19 cellular contexts compared by ENCODE assay signal in the genomic region with DNA sequence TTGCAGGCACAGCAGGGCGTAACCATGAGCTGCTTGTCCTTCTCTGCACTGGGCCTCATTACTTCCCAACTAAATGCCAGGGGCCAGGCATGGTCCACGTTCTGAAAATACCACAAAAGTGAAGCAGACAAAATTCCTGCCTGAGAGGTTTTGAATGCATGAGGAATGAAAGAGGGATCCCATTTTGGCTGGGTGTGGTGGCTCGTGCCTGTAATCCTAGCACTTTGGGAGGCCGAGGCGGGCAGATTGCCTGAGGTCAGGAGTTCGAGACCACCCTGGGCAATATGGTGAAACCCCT.
A peak's percentile ranks its signal among the peaks of the same experiment; 100 is the strongest.
DNase-seq lines count a peak whose midpoint lies in the region; ATAC-seq, FAIRE-seq and TF ChIP-seq lines count a peak whose summit lies in the region.
"Had no signal": no experiment of that assay in that cellular context is flagged by ENCODE, and none has a peak within 500 bp of the region (broad histone marks: within the 10 kb centered on the region; RNA-seq: fewer than 3 reads in every experiment).

No MANE protein-coding gene starts in this region.

- WGBS in H1 (ENCODE audit: extremely low coverage in 1 of 2, insufficient coverage in 1 of 2, insufficient read length in 1 of 2, insufficient replicate concordance in 2 of 2, low coverage in 1 of 2, low lambda C conversion rate in 2 of 2, missing lambda C conversion rate in 1 of 2), 2 experiments = 93% methylated on average over 6 of the region's 6 CpGs; no CpG with 5 or more reads in 1 of the 2 experiments

- H4K5ac ChIP-seq in H1 (ENCODE audit: insufficient read length, low read depth, low read length) = no peak overlapping the region

- FAIRE-seq in H1 (lab: Jason Lieb, UNC) = no peak
- FAIRE-seq: A204.1, GM12892, GM18507, K562 had no signal

- POLR2A ChIA-PET in H1 (lab: Charles Lee; ENCODE audit: partially characterized antibody) = interaction anchor here (1.5 to 1.7 kb wide), 2 partner anchors 9 to 11 kb away, joined by 3 to 4 read pairs; no protein-coding TSS in a partner anchor

- TF ChIP-seq POLR2A in H1 (IDR thresholded peaks at IDR 0.05; ENCODE audit: control extremely low read depth in 1 of 2, low read depth in 2 of 2, low read length in 2 of 2) = no peak

- no peak overlapping the region for H3K14ac ChIP-seq in H1 (ENCODE audit: insufficient read length)

- H4K8ac ChIP-seq in H1 (ENCODE audit: extremely low read depth, insufficient read depth, low read length) = no peak overlapping the region; the same call in 1 of the 2 replicates

- H3K27ac Mint-ChIP-seq in nephron = peak overlapping the region; percentile 76 to 97 (median 93)
- no peak overlapping the region for H3K27ac Mint-ChIP-seq in osteocyte (ENCODE audit: unreplicated experiment)
- H3K27ac Mint-ChIP-seq in activated T-cell treated with anti-CD3 and anti-CD28 coated beads, Interleukin-2, amount 50 U/mL, for 24 hours = no peak overlapping the region
- H3K27ac Mint-ChIP-seq: CD4-positive, alpha-beta T cell had no signal

- no peak overlapping the region for H2BK12ac ChIP-seq in H1 (ENCODE audit: low read depth, low read length)

- no peak overlapping the region for H2BK5ac ChIP-seq in H1 (ENCODE audit: low read depth, low read length)

- H3K4me1 Mint-ChIP-seq in nephron (peaks cover 35% of the 10 kb centered on the region), osteocyte (ENCODE audit: unreplicated experiment) (no peaks in the 10 kb centered on the region)
- no peaks in the 10 kb centered on the region for H3K4me1 Mint-ChIP-seq in activated T-cell treated with anti-CD3 and anti-CD28 coated beads, Interleukin-2, amount 50 U/mL, for 24 hours (ENCODE audit: low read depth)

- CTCF ChIA-PET in H1 (lab: Charles Lee; ENCODE audit: partially characterized antibody) = interaction anchor here (0.8 to 3.8 kb wide), 6 partner anchors 10 to 71 kb away, joined by 3 to 38 read pairs (median 4); no protein-coding TSS in a partner anchor

- no peak overlapping the region for H2AFZ ChIP-seq in H1 (ENCODE audit: low read length)

- H2BK20ac ChIP-seq in H1 (ENCODE audit: low read length) = no peak overlapping the region

- H4K91ac ChIP-seq in H1 (replicated peaks; ENCODE audit: insufficient read length, low read length) = no peak overlapping the region

- H3K27me3 Mint-ChIP-seq in nephron (ENCODE audit: low read depth) (peaks cover 14% of the 10 kb centered on the region), osteocyte (ENCODE audit: unreplicated experiment) (peaks cover 14% of the 10 kb centered on the region)
- no peaks in the 10 kb centered on the region for H3K27me3 Mint-ChIP-seq in activated T-cell treated with anti-CD3 and anti-CD28 coated beads, Interleukin-2, amount 50 U/mL, for 24 hours
- H3K27me3 Mint-ChIP-seq: CD4-positive, alpha-beta T cell had no signal

- no peak overlapping the region for H3K56ac ChIP-seq in H1 (replicated peaks; ENCODE audit: insufficient read length, low read depth, low read length)

- no peak overlapping the region; the same call in 1 of the 2 replicates for H3K18ac ChIP-seq in H1 (ENCODE audit: extremely low read depth, low read length)

- H3K27me3 ChIP-seq in H1 (replicated peaks in 1 of 4; ENCODE audit: control insufficient read depth in 3 of 4, extremely low read depth in 1 of 4, insufficient read depth in 3 of 4, low read length in 3 of 4) = no peaks in the 10 kb centered on the region

- no peak for TF ChIP-seq RAD21 in H1 (IDR thresholded peaks at IDR 0.05 in 1 of 2, conservative IDR thresholded peaks at IDR 0.05 in 1 of 2; ENCODE audit: low read depth in 2 of 2, low read length in 2 of 2)

- peaks cover 0 to 8% (median 5%) of the 10 kb centered on the region in 4 experiments; a peak in 5 of 7 replicates for H3K4me1 ChIP-seq in H1 (replicated peaks in 1 of 4; ENCODE audit: control insufficient read depth in 3 of 4, insufficient read depth in 4 of 4, low read length in 3 of 4)

- H2BK120ac ChIP-seq in H1 (replicated peaks; ENCODE audit: low read depth, low read length) = no peak overlapping the region

- no peak overlapping the region for H3K4ac ChIP-seq in H1 (replicated peaks; ENCODE audit: insufficient read length, low read depth, low read length)

- no peaks in the 10 kb centered on the region for H3K36me3 Mint-ChIP-seq in nephron (ENCODE audit: low read depth)
- no peaks in the 10 kb centered on the region for H3K36me3 Mint-ChIP-seq in osteocyte (ENCODE audit: unreplicated experiment)
- no peaks in the 10 kb centered on the region for H3K36me3 Mint-ChIP-seq in activated T-cell treated with anti-CD3 and anti-CD28 coated beads, Interleukin-2, amount 50 U/mL, for 24 hours (ENCODE audit: low read depth)

- H4K20me1 ChIP-seq in H1 (replicated peaks in 1 of 2; ENCODE audit: control insufficient read depth in 1 of 2, insufficient read depth in 2 of 2, low read length in 2 of 2) = no peaks in the 10 kb centered on the region

- H3K4me3 ChIP-seq in H1 (ENCODE audit: extremely low read depth in 1 of 4, insufficient read depth in 2 of 4, low read depth in 3 of 4, low read length in 4 of 4) = no peak overlapping the region
- H3K4me3 ChIP-seq: HAP-1, K562 had no signal

- H3K27ac ChIP-seq in H1 (ENCODE audit: low read depth, low read length) (no peak overlapping the region), substantia nigra (ENCODE audit: low read depth, low read length, poor library complexity, severe bottlenecking) (peak overlapping the region; percentile 54)
- H3K27ac ChIP-seq: C4-2B had no signal

- H3K79me2 ChIP-seq in H1 (ENCODE audit: control insufficient read depth in 1 of 2, insufficient read depth in 2 of 2, low read length in 2 of 2) = no peaks in the 10 kb centered on the region

- H3K23ac ChIP-seq in H1 (ENCODE audit: insufficient read length) = no peak overlapping the region

- H3K9me3 ChIP-seq in H1 (ENCODE audit: insufficient read depth in 2 of 2, low read depth in 1 of 2, low read length in 1 of 2) = no peaks in the 10 kb centered on the region
- H3K9me3 ChIP-seq: HAP-1 had no signal

- no peak overlapping the region for H3K9ac ChIP-seq in H1 (replicated peaks in 1 of 4; ENCODE audit: extremely low read depth in 1 of 4, low read depth in 3 of 4, low read length in 3 of 4)

- no peak overlapping the region for H2BK15ac ChIP-seq in H1 (ENCODE audit: low read length)

- H3K4me3 Mint-ChIP-seq in nephron = no peak overlapping the region
- H3K4me3 Mint-ChIP-seq in osteocyte (ENCODE audit: unreplicated experiment) = no peak overlapping the region
- H3K4me3 Mint-ChIP-seq in activated T-cell treated with anti-CD3 and anti-CD28 coated beads, Interleukin-2, amount 50 U/mL, for 24 hours = no peak overlapping the region
- H3K4me3 Mint-ChIP-seq: CD4-positive, alpha-beta T cell had no signal

- H2AK5ac ChIP-seq in H1 (ENCODE audit: low read depth, low read length) = 0 out of 2 replicates have a peak overlapping the region, but pooled peaks have one; percentile 40

- no peaks in the 10 kb centered on the region for H3K79me1 ChIP-seq in H1 (ENCODE audit: low read depth, low read length)

- no peak for TF ChIP-seq CTCF in H1 (IDR thresholded peaks at IDR 0.05; ENCODE audit: control extremely low read depth in 1 of 3, insufficient read depth in 1 of 3, low read depth in 1 of 3, low read length in 3 of 3)
- TF ChIP-seq CTCF in nephron (IDR thresholded peaks at IDR 0.05; ENCODE audit: unreplicated experiment in 3 of 3) = no peak
- TF ChIP-seq CTCF in osteocyte (IDR thresholded peaks at IDR 0.05) = no peak

- H3K9me3 Mint-ChIP-seq in nephron (peaks cover 2% of the 10 kb centered on the region), osteocyte (ENCODE audit: unreplicated experiment) (no peaks in the 10 kb centered on the region)
- H3K9me3 Mint-ChIP-seq in activated T-cell treated with anti-CD3 and anti-CD28 coated beads, Interleukin-2, amount 50 U/mL, for 24 hours = no peaks in the 10 kb centered on the region
- H3K9me3 Mint-ChIP-seq: CD4-positive, alpha-beta T cell had no signal

- no peaks in the 10 kb centered on the region for H3K36me3 ChIP-seq in H1 (ENCODE audit: control insufficient read depth in 2 of 4, insufficient read depth in 4 of 4, low read length in 3 of 4)
- H3K36me3 ChIP-seq: HAP-1 had no signal

- ATAC-seq in GM18909 (IDR thresholded peaks at IDR 0.05; ENCODE audit: poor library complexity, unreplicated experiment) = no peak
- ATAC-seq: K562 had no signal

- H3K4me2 ChIP-seq in H1 (ENCODE audit: insufficient read depth in 1 of 2, low read depth in 2 of 2, low read length in 2 of 2) = no peak overlapping the region

- DNase-seq in H1 (ENCODE audit: low read depth in 1 of 2, low spot score in 2 of 2) = no peak
- peak; percentile 56 for DNase-seq in osteocyte (ENCODE audit: extremely low spot score, unreplicated experiment)
- DNase-seq in substantia nigra (lab: John Stamatoyannopoulos, UW) = no peak
- DNase-seq in activated CD4-positive, alpha-beta T cell treated with anti-CD3 and anti-CD28 coated beads for 1 hour = no peak
- DNase-seq in activated T-cell treated with anti-CD3 and anti-CD28 coated beads, Interleukin-2, amount 50 U/mL, for 24 hours = no peak
- no peak for DNase-seq in NOMO-1 (lab: John Stamatoyannopoulos, UW; ENCODE audit: unreplicated experiment in 2 of 2)
- DNase-seq: ACHN; CD4-positive, alpha-beta T cell; DMS153; DMS79; GDM1 had no signal

- H3K23me2 ChIP-seq in H1 (ENCODE audit: low read depth, low read length) = no peaks in the 10 kb centered on the region

- TF ChIP-seq EP300 in H1 (IDR thresholded peaks at IDR 0.05; ENCODE audit: borderline replicate concordance in 1 of 2, low read depth in 2 of 2, low read length in 2 of 2) = no peak

TF ChIP-seq in H1, 55 proteins besides CTCF, POLR2A, EP300 and RAD21 (continues in another document):
- TF ChIP-seq FOSL1 (IDR thresholded peaks at IDR 0.05; ENCODE audit: insufficient read depth, low read depth, low read length) (no peak), BRCA1 (IDR thresholded peaks at IDR 0.05; ENCODE audit: low read depth, low read length) (no peak), TAF7 (optimal IDR thresholded peaks at IDR 0.05; ENCODE audit: borderline replicate concordance, low read depth, low read length) (no peak), GTF2F1 (IDR thresholded peaks at IDR 0.05; ENCODE audit: borderline replicate concordance, low read depth, low read length) (no peak), CHD2 (IDR thresholded peaks at IDR 0.05; ENCODE audit: low read length) (no peak), TEAD4 (IDR thresholded peaks at IDR 0.05; ENCODE audit: low read depth, low read length) (no peak), CREB1 (IDR thresholded peaks at IDR 0.05) (no peak), RNF2 (IDR thresholded peaks at IDR 0.05; ENCODE audit: borderline replicate concordance, low read depth, low read length, missing control alignments, poor library complexity, severe bottlenecking) (no peak), RBBP5 (IDR thresholded peaks at IDR 0.05; ENCODE audit: borderline replicate concordance, low read depth, low read length) (no peak), SRF (IDR thresholded peaks at IDR 0.05; ENCODE audit: low read depth, low read length) (no peak)

Comparison
In these comparisons a context has a peak if more than half of its experiments do, and no peak if none do; other contexts are left out.
1. H3K27ac Mint-ChIP-seq: peak in nephron (3 of 3); none in osteocyte (single experiment) and activated T-cell treated with anti-CD3 and anti-CD28 coated beads, Interleukin-2, amount 50 U/mL, for 24 hours (single experiment).